8 cellular contexts compared by ENCODE assay signal in the genomic region with DNA sequence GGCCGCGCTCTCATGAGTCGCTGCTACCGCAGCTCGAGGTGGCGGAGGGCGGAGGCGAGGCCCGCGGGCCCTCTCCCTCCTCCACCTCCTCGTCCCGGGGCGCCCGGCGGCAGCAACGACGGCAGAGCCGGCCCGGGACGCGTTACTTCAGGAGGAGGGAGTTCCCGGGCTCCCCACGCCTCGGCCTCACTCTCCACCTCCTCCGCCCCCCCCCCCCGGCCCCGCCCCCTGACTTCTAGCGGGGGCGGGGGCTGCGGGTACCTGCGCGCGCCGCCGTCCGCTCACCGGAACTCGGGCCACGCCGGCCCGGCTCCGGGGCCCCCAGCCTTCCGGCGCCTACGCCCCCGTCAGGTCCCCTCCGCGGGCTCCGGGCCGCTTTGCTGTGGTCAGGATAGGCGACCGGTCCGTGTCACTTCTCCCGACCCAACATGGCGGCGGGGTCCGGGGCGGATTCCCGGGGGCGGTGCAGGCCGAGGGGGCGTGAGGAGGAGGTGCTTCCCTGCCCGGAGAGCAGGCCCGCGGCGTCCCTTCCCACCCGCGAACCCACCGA. TPM values are rescaled to one million over a fixed set of nuclear protein-coding genes. Genes with fewer than 3 reads are reported as not detected.
DNase-seq lines count a peak whose midpoint lies in the region; ATAC-seq and TF ChIP-seq lines count a peak whose summit lies in the region.

A gene (minus strand): TSS at position 120 of the 550 bp plus-strand sequence. CDS start 55,415 bp downstream, outside the sequence.

- peaks cover 0 to 11% (median 0%) of the 10 kb centered on the region in 3 donors for H3K36me3 Mint-ChIP-seq in CD8-positive, alpha-beta memory T cell

- no peaks in the 10 kb centered on the region for H3K27me3 ChIP-seq in CD8-positive, alpha-beta memory T cell (ENCODE audit: insufficient read depth, low read length, poor library complexity, severe bottlenecking)
- H3K27me3 ChIP-seq in neutrophil, result peaks cover 98% of the 10 kb centered on the region

- H3K4me3 ChIP-seq in CD8-positive, alpha-beta memory T cell (ENCODE audit: low read length), result peak within 1 kb of the TSS; percentile 70
- H3K4me3 ChIP-seq in fibroblast of villous mesenchyme (ENCODE audit: low read depth, low read length) (peak within 1 kb of the TSS; percentile 96), neutrophil (ENCODE audit: low read depth in 1 of 2, low read length in 1 of 2) (peak within 1 kb of the TSS; percentile 33 to 47)

- peak; percentile 74 to 89 (median 82) for DNase-seq in CD8-positive, alpha-beta memory T cell
- DNase-seq in RWPE1 (ENCODE audit: low spot score) (peak; percentile 89), activated gamma-delta T cell treated with Interleukin-2 at 50 U/mL for 16 hours (peak; percentile 76), fibroblast of villous mesenchyme (ENCODE audit: low read depth) (peak; percentile 73)

- ATAC-seq in GM19328 (IDR thresholded peaks at IDR 0.05; ENCODE audit: unreplicated experiment) (peak; percentile 52), HG03520 (IDR thresholded peaks at IDR 0.05; ENCODE audit: unreplicated experiment) (peak; percentile 47)

- H3K27ac ChIP-seq in CD8-positive, alpha-beta memory T cell (ENCODE audit: low read depth, low read length), result peak within 1 kb of the TSS; percentile 82
- peak within 1 kb of the TSS; percentile 92 for H3K27ac ChIP-seq in RWPE1
- H3K27ac ChIP-seq in neutrophil, result peak within 1 kb of the TSS; percentile 32

- H3K9me3 ChIP-seq in CD8-positive, alpha-beta memory T cell (ENCODE audit: low read length), result no peaks in the 10 kb centered on the region
- peaks cover 5% of the 10 kb centered on the region for H3K9me3 ChIP-seq in neutrophil

- H3K27me3 Mint-ChIP-seq in CD8-positive, alpha-beta memory T cell, result peaks cover 0 to 3% of the 10 kb centered on the region in 2 donors

- POLR2A ChIA-PET in CD8-positive, alpha-beta memory T cell (lab: Charles Lee), result interaction anchor here (1.0 to 2.6 kb wide), 5 partner anchors 9 to 101 kb away, joined by 3 to 8 read pairs (median 3); a partner anchor contains a TSS
- POLR2A ChIA-PET in RWPE1 (lab: Yijun Ruan, JAX; ENCODE audit: low non-redundant PET), result no interaction called here

- H3K4me1 Mint-ChIP-seq in CD8-positive, alpha-beta memory T cell, result peaks cover 68 to 78% (median 69%) of the 10 kb centered on the region in 3 donors

- TF ChIP-seq CTCF in RWPE1 (conservative IDR thresholded peaks at IDR 0.05; ENCODE audit: low read depth) (no peak), fibroblast of villous mesenchyme (IDR thresholded peaks at IDR 0.05; ENCODE audit: insufficient read depth, low read depth, low read length) (no peak), neutrophil (IDR thresholded peaks at IDR 0.05) (no peak), subcutaneous adipose tissue (IDR thresholded peaks at IDR 0.05; ENCODE audit: low read depth) (no peak)

- CTCF ChIA-PET in CD8-positive, alpha-beta memory T cell (lab: Charles Lee), result interaction anchor here (0.7 to 3.9 kb wide), 5 partner anchors 19 to 99 kb away, joined by 3 to 46 read pairs (median 8); a partner anchor contains a TSS
- CTCF ChIA-PET in RWPE1 (lab: Yijun Ruan, JAX), result interaction anchor here (0.5 kb wide), 1 partner anchor 154 kb away, joined by 3 read pairs; no protein-coding TSS in a partner anchor

- H3K27ac Mint-ChIP-seq in CD8-positive, alpha-beta memory T cell, result peak within 1 kb of the TSS; percentile 95 to 99 (median 98)

- H3K36me3 ChIP-seq in CD8-positive, alpha-beta memory T cell (ENCODE audit: insufficient read depth, low read length), result no peaks in the 10 kb centered on the region
- H3K36me3 ChIP-seq in neutrophil, result no peaks in the 10 kb centered on the region

- H3K9me3 Mint-ChIP-seq in CD8-positive, alpha-beta memory T cell, result no peaks in the 10 kb centered on the region

- H3K4me3 Mint-ChIP-seq in CD8-positive, alpha-beta memory T cell, result peak within 1 kb of the TSS; percentile 92 to 100 (median 96)

- peaks cover 48% of the 10 kb centered on the region for H3K4me1 ChIP-seq in CD8-positive, alpha-beta memory T cell (ENCODE audit: insufficient read depth, low read length)
- H3K4me1 ChIP-seq in neutrophil (ENCODE audit: control insufficient read depth in 1 of 2, insufficient read depth in 1 of 2, low read depth in 1 of 2, low read length in 1 of 2), result peaks cover 15 to 35% of the 10 kb centered on the region in 2 experiments

RNA-seq across cellular contexts. Expression of the gene that starts here (rescaled TPM):
- total RNA-seq in CD8-positive, alpha-beta memory T cell, result 10 to 100 TPM; 19.0 to 21.4 TPM
- polyA plus RNA-seq in CD8-positive, alpha-beta memory T cell, result 3.0 TPM
- total RNA-seq in fibroblast of villous mesenchyme (87.7 and 99.2 TPM in 2 replicates), subcutaneous adipose tissue (100 to 1,000 TPM in 2 of 4 donors, 10 to 100 TPM in 2; 78.4 to 101 (median 99.3) TPM)

Comparison
In these comparisons a context has a peak if more than half of its experiments do, and no peak if none do; other contexts are left out.
1. Peak in every context shown above with its lines: DNase-seq, ATAC-seq, H3K4me3 ChIP-seq and H3K27ac ChIP-seq.
2. H3K27ac ChIP-seq: peak in every context shown above with its lines; median percentile 92 in RWPE1; 82 in CD8-positive, alpha-beta memory T cell; 32 in neutrophil.
3. H3K4me3 ChIP-seq: peak in every context shown above with its lines; median percentile 96 in fibroblast of villous mesenchyme; 70 in CD8-positive, alpha-beta memory T cell; 40 in neutrophil.